In the genomic region with DNA sequence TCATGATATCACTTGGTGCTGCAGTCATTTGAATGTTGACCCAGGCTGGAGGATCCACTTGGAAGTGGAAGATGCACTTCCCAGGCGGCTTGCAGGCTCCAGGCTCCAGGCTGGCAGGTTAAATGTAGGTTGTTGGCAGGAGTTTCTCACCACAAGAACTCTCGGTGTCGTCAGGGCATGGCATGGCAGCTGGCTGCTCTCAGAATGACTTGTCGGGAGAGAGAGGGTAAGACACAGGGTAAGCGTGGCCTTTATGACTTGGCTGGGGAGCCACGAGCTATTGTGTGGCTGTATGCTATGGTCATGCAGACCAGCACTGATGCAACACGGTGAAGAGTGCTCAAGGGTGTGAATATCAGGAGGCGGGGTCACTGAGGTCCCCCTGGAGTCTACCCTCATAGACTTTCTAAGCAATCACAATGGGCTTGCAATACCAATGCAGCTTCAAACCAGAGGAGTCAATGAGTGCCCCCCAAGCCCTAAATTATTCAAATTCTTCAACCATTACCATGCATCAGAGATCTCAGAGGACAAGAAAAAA, we compare ENCODE assay signal across 24 cellular contexts.
"Had no signal": no experiment of that assay in that cellular context is flagged by ENCODE, and none has a peak within 500 bp of the region (broad histone marks: within the 10 kb centered on the region; RNA-seq: fewer than 3 reads in every experiment).

No MANE protein-coding gene starts in this region.

- DNase-seq: activated CD4-positive, alpha-beta T cell treated with anti-CD3 and anti-CD28 coated beads, Interleukin-2, amount 10 ng/mL, durations not matched to agents 7 days and 5 days; activated CD8-positive, alpha-beta memory T cell treated with anti-CD3 and anti-CD28 coated beads, Interleukin-2, amount 50 U/mL, for 4 hours; activated CD8-positive, alpha-beta T cell treated with anti-CD3 and anti-CD28 coated beads, Interleukin-2, amount 10 ng/mL, durations not matched to agents 7 days and 5 days; activated effector memory CD4-positive, alpha-beta T cell treated with Interleukin-2 at 50 U/mL for 16 hours; activated naive CD4-positive, alpha-beta T cell treated with anti-CD3 and anti-CD28 coated beads, Interleukin-2, amount 10 ng/mL, durations not matched to agents 7 days and 5 days; activated T-cell treated with anti-CD3 and anti-CD28 coated beads, Interleukin-2, amount 50 U/mL, for 4 hours; cortex of kidney; gastrocnemius medialis; heart left ventricle; mucosa of descending colon; naive thymus-derived CD4-positive, alpha-beta T cell; ovary; psoas muscle; right cardiac atrium; small intestine; stimulated activated CD4-positive, alpha-beta T cell treated with anti-CD3 and anti-CD28 coated beads, Interleukin-15, amount 100 ng/mL, for 24 hours; stimulated activated CD4-positive, alpha-beta T cell treated with anti-CD3 and anti-CD28 coated beads, Interleukin-2, amount 100 ng/mL, for 48 hours; T1000; testis; upper lobe of left lung had no signal

- H3K27me3 Mint-ChIP-seq: activated CD4-positive, alpha-beta T cell treated with anti-CD3 and anti-CD28 coated beads, Interleukin-2, amount 10 ng/mL, durations not matched to agents 7 days and 5 days; activated naive CD4-positive, alpha-beta T cell treated with anti-CD3 and anti-CD28 coated beads, Interleukin-2, amount 10 ng/mL, durations not matched to agents 7 days and 5 days; memory B cell had no signal

- H3K36me3 ChIP-seq: ascending aorta, gastrocnemius medialis, heart left ventricle, ovary, upper lobe of left lung had no signal

- H3K4me3 ChIP-seq: ascending aorta, gastrocnemius medialis, heart left ventricle, mucosa of descending colon, ovary, psoas muscle, testis, upper lobe of left lung had no signal

- H3K27me3 ChIP-seq: ascending aorta, gastrocnemius medialis, ovary, testis, upper lobe of left lung had no signal

- H3K27ac Mint-ChIP-seq: activated CD4-positive, alpha-beta T cell treated with anti-CD3 and anti-CD28 coated beads, Interleukin-2, amount 10 ng/mL, durations not matched to agents 7 days and 5 days; activated CD8-positive, alpha-beta T cell treated with anti-CD3 and anti-CD28 coated beads, Interleukin-2, amount 10 ng/mL, durations not matched to agents 7 days and 5 days; activated naive CD4-positive, alpha-beta T cell treated with anti-CD3 and anti-CD28 coated beads, Interleukin-2, amount 10 ng/mL, durations not matched to agents 7 days and 5 days; memory B cell; naive thymus-derived CD4-positive, alpha-beta T cell had no signal

- H3K4me1 ChIP-seq: ascending aorta, gastrocnemius medialis, heart left ventricle, psoas muscle, testis, upper lobe of left lung had no signal

- H3K36me3 Mint-ChIP-seq: activated naive CD4-positive, alpha-beta T cell treated with anti-CD3 and anti-CD28 coated beads, Interleukin-2, amount 10 ng/mL, durations not matched to agents 7 days and 5 days; memory B cell had no signal

- H3K27ac ChIP-seq: ascending aorta, gastrocnemius medialis, heart left ventricle, ovary, psoas muscle, testis, upper lobe of left lung had no signal

- H3K4me1 Mint-ChIP-seq: activated CD4-positive, alpha-beta T cell treated with anti-CD3 and anti-CD28 coated beads, Interleukin-2, amount 10 ng/mL, durations not matched to agents 7 days and 5 days; activated naive CD4-positive, alpha-beta T cell treated with anti-CD3 and anti-CD28 coated beads, Interleukin-2, amount 10 ng/mL, durations not matched to agents 7 days and 5 days; central memory CD8-positive, alpha-beta T cell; memory B cell; naive thymus-derived CD4-positive, alpha-beta T cell had no signal

- H3K9me3 Mint-ChIP-seq: activated CD4-positive, alpha-beta T cell treated with anti-CD3 and anti-CD28 coated beads, Interleukin-2, amount 10 ng/mL, durations not matched to agents 7 days and 5 days had no signal

- H3K9me3 ChIP-seq: ascending aorta, gastrocnemius medialis, ovary, psoas muscle, testis, upper lobe of left lung had no signal

- H3K4me3 Mint-ChIP-seq: activated CD4-positive, alpha-beta T cell treated with anti-CD3 and anti-CD28 coated beads, Interleukin-2, amount 10 ng/mL, durations not matched to agents 7 days and 5 days; activated CD8-positive, alpha-beta T cell treated with anti-CD3 and anti-CD28 coated beads, Interleukin-2, amount 10 ng/mL, durations not matched to agents 7 days and 5 days; activated naive CD4-positive, alpha-beta T cell treated with anti-CD3 and anti-CD28 coated beads, Interleukin-2, amount 10 ng/mL, durations not matched to agents 7 days and 5 days; activated T-cell treated with anti-CD3 and anti-CD28 coated beads, Interleukin-2, amount 50 U/mL, for 4 hours; central memory CD8-positive, alpha-beta T cell; memory B cell; naive thymus-derived CD4-positive, alpha-beta T cell had no signal

- ATAC-seq: activated CD4-positive, CD25-positive, alpha-beta regulatory T cell treated with anti-CD3 and anti-CD28 coated beads, Interleukin-2, amount 50 U/mL, for 24 hours; activated CD8-positive, alpha-beta T cell treated with anti-CD3 and anti-CD28 coated beads, Interleukin-2, amount 10 ng/mL, durations not matched to agents 7 days and 5 days; activated T-cell treated with anti-CD3 and anti-CD28 coated beads, Interleukin-2, amount 50 U/mL, for 4 hours; gastrocnemius medialis; heart left ventricle; mucosa of descending colon; naive thymus-derived CD4-positive, alpha-beta T cell; psoas muscle; right cardiac atrium had no signal
